In the genomic region with DNA sequence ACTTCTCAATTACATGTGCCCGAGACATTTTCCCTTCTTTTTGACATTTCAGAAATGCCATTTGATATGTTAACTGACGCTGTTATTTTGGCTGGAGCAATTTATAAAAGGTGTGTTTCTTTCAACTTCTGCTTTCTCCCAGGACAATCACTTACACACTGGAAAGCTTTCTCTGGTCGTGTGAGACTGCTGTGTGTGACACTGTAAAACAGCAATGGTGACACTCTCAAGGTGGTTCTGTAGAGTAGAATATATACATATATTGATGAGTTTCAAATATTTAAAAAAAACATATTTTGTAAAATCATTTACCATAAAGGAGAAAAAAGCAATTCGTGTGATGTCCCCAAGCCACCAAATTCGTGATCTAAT, we compare ENCODE assay signal across 15 cellular contexts.
A peak's percentile ranks its signal among the peaks of the same experiment; 100 is the strongest.
DNase-seq lines count a peak whose midpoint lies in the region; ATAC-seq, FAIRE-seq and TF ChIP-seq lines count a peak whose summit lies in the region.
"Had no signal": no experiment of that assay in that cellular context is flagged by ENCODE, and none has a peak within 500 bp of the region (broad histone marks: within the 10 kb centered on the region; RNA-seq: fewer than 3 reads in every experiment).

No MANE protein-coding gene starts in this region.

- peak overlapping the region; percentile 69 to 83 (median 82) for H3K27ac Mint-ChIP-seq in CD4-positive, CD25-positive, alpha-beta regulatory T cell

- H3K27me3 Mint-ChIP-seq in CD4-positive, CD25-positive, alpha-beta regulatory T cell = no peaks in the 10 kb centered on the region
- H3K27me3 Mint-ChIP-seq: naive thymus-derived CD4-positive, alpha-beta T cell had no signal

- no peaks in the 10 kb centered on the region for H4K20me1 ChIP-seq in K562 (replicated peaks; ENCODE audit: control insufficient read depth, insufficient read depth, low read length)

- no peaks in the 10 kb centered on the region for H3K79me2 ChIP-seq in K562 (ENCODE audit: control insufficient read depth, insufficient read depth, low read length)

- in situ Hi-C loops in K562 (cut with MboI) = no loop called here

- CTCF ChIA-PET in K562 (lab: Yijun Ruan, JAX; ENCODE audit: low intra/inter-chr PET ratio) = no interaction called here

- H3K27me3 ChIP-seq in CD4-positive, CD25-positive, alpha-beta regulatory T cell (ENCODE audit: control insufficient read depth, insufficient read depth, low read length) = no peaks in the 10 kb centered on the region
- no peaks in the 10 kb centered on the region for H3K27me3 ChIP-seq in K562 (ENCODE audit: control insufficient read depth in 2 of 2, insufficient read depth in 2 of 2, low read length in 2 of 2)
- H3K27me3 ChIP-seq in neutrophil = no peaks in the 10 kb centered on the region
- H3K27me3 ChIP-seq: tibial nerve had no signal

- peak overlapping the region; percentile 74 for H3K27ac ChIP-seq in CD4-positive, CD25-positive, alpha-beta regulatory T cell (ENCODE audit: insufficient read depth, low read length, poor library complexity, severe bottlenecking)
- H3K27ac ChIP-seq in K562 (ENCODE audit: extremely low read depth, low read depth, low read length) = no peak overlapping the region
- peak overlapping the region; percentile 56 for H3K27ac ChIP-seq in neutrophil
- H3K27ac ChIP-seq: tibial nerve had no signal

- TF ChIP-seq RAD21 in K562 (CRISPR knock-in tag; conservative IDR thresholded peaks at IDR 0.05 in 1 of 2, IDR thresholded peaks at IDR 0.05 in 1 of 2) = no peak

- POLR2A ChIA-PET in K562 (lab: Yijun Ruan, JAX) = interaction anchor here (1.1 to 1.4 kb wide), 3 partner anchors 35 to 228 kb away, joined by 3 to 4 read pairs (median 3); no protein-coding TSS in a partner anchor

- WGBS in K562 (ENCODE audit: insufficient coverage, low coverage, missing lambda C conversion rate) = 55% methylated on average over 5 of the region's 5 CpGs

- H3K4me1 Mint-ChIP-seq in CD4-positive, CD25-positive, alpha-beta regulatory T cell = peaks cover 7 to 23% (median 19%) of the 10 kb centered on the region in 4 donors

- no peak overlapping the region for H3K9ac ChIP-seq in K562 (ENCODE audit: insufficient read depth in 1 of 2, low read depth in 2 of 2, low read length in 2 of 2)

- no peaks in the 10 kb centered on the region for H3K36me3 Mint-ChIP-seq in CD4-positive, CD25-positive, alpha-beta regulatory T cell
- H3K36me3 Mint-ChIP-seq: CD14-positive monocyte; naive thymus-derived CD4-positive, alpha-beta T cell had no signal

- TF ChIP-seq EP300 in K562 (IDR thresholded peaks at IDR 0.05; ENCODE audit: low read length) = no peak

- no peak for DNase-seq in CD4-positive, CD25-positive, alpha-beta regulatory T cell
- no peak for DNase-seq in K562 (ENCODE audit: extremely low read depth in 1 of 4, low spot score in 3 of 4)
- no peak for DNase-seq in NCI-H1694 (lab: John Stamatoyannopoulos, UW)
- DNase-seq in KG1 (lab: John Stamatoyannopoulos, UW) = no peak
- DNase-seq in pons (ENCODE audit: low spot score) = no peak
- DNase-seq: caudate nucleus; DMS79 treated with DMSO at 0.1 percent for 48 hours; foreskin melanocyte; naive thymus-derived CD4-positive, alpha-beta T cell; stimulated activated CD4-positive, alpha-beta T cell treated with anti-CD3 and anti-CD28 coated beads, Interleukin-2, amount 100 ng/mL, for 48 hours had no signal

- ATAC-seq in CD4-positive, CD25-positive, alpha-beta regulatory T cell (ENCODE audit: low read depth in 2 of 2) = no peak
- ATAC-seq in GM18502 (IDR thresholded peaks at IDR 0.05; ENCODE audit: poor library complexity, unreplicated experiment) = peak; percentile 17
- no peak for ATAC-seq in K562
- ATAC-seq in HG02571 (IDR thresholded peaks at IDR 0.05; ENCODE audit: unreplicated experiment) = no peak

- no TSS peak for BruUV-seq in K562 (replicated peaks; lab: Mats Ljungman, UMichigan)

- FAIRE-seq in K562 (lab: Jason Lieb, UNC) = no peak

- H2AFZ ChIP-seq in K562 (ENCODE audit: low read depth, low read length) = no peak overlapping the region

- no peak for TF ChIP-seq POLR2A in K562 (conservative IDR thresholded peaks at IDR 0.05)

- H3K9me3 ChIP-seq in CD4-positive, CD25-positive, alpha-beta regulatory T cell (ENCODE audit: control insufficient read depth in 2 of 2, low read length in 2 of 2) = no peaks in the 10 kb centered on the region
- H3K9me3 ChIP-seq in K562 (replicated peaks; ENCODE audit: control insufficient read depth, insufficient read depth, low read depth, low read length) (no peaks in the 10 kb centered on the region), neutrophil (no peaks in the 10 kb centered on the region)
- H3K9me3 ChIP-seq: tibial nerve had no signal

- TF ChIP-seq CTCF in K562 (IDR thresholded peaks at IDR 0.05 in 2 of 3, conservative IDR thresholded peaks at IDR 0.05 in 1 of 3; ENCODE audit: insufficient read depth in 2 of 3, low read depth in 1 of 3, low read length in 3 of 3) (no peak), neutrophil (IDR thresholded peaks at IDR 0.05) (no peak)

- H3K9me1 ChIP-seq in K562 (ENCODE audit: control insufficient read depth, insufficient read depth, low read length) = no peaks in the 10 kb centered on the region

- H3K4me1 ChIP-seq in CD4-positive, CD25-positive, alpha-beta regulatory T cell (ENCODE audit: control insufficient read depth, insufficient read depth, low read length, poor library complexity, severe bottlenecking) = peaks cover 20% of the 10 kb centered on the region
- H3K4me1 ChIP-seq in K562 (replicated peaks in 1 of 2; ENCODE audit: control insufficient read depth in 2 of 2, insufficient read depth in 2 of 2, low read length in 2 of 2) = peaks cover 8 to 42% of the 10 kb centered on the region in 2 experiments; a peak in 4 of 5 replicates
- H3K4me1 ChIP-seq in neutrophil (ENCODE audit: control insufficient read depth in 1 of 2, insufficient read depth in 1 of 2, low read depth in 1 of 2, low read length in 1 of 2) = peaks cover 47 to 51% of the 10 kb centered on the region in 2 experiments

- intact Hi-C loops in K562 (cut with micrococcal nuclease) = no loop called here

- H3K4me2 ChIP-seq in K562 (ENCODE audit: insufficient read depth, low read length) = no peak overlapping the region

- no peak overlapping the region for H3K4me3 Mint-ChIP-seq in CD4-positive, CD25-positive, alpha-beta regulatory T cell

- no peak overlapping the region for H3K4me3 ChIP-seq in CD4-positive, CD25-positive, alpha-beta regulatory T cell (ENCODE audit: low read depth, low read length)
- no peak overlapping the region for H3K4me3 ChIP-seq in K562
- H3K4me3 ChIP-seq in neutrophil (ENCODE audit: low read depth in 1 of 2, low read length in 1 of 2) = no peak overlapping the region
- H3K4me3 ChIP-seq: tibial nerve had no signal

- H3K36me3 ChIP-seq in CD4-positive, CD25-positive, alpha-beta regulatory T cell (ENCODE audit: control insufficient read depth, insufficient read depth, low read length) = no peaks in the 10 kb centered on the region
- H3K36me3 ChIP-seq in K562 (ENCODE audit: control insufficient read depth, insufficient read depth, low read length) = no peaks in the 10 kb centered on the region
- H3K36me3 ChIP-seq in neutrophil = no peaks in the 10 kb centered on the region
- H3K36me3 ChIP-seq: tibial nerve had no signal

- H3K9me3 Mint-ChIP-seq in CD4-positive, CD25-positive, alpha-beta regulatory T cell = no peaks in the 10 kb centered on the region
- H3K9me3 Mint-ChIP-seq: CD14-positive monocyte; naive thymus-derived CD4-positive, alpha-beta T cell had no signal

TF ChIP-seq in K562, 482 proteins besides CTCF, POLR2A, EP300 and RAD21:
- TF ChIP-seq ZNF583 (CRISPR knock-in tag; IDR thresholded peaks at IDR 0.05) (no peak), FOXJ2 (tag; IDR thresholded peaks at IDR 0.05) (0 out of 2 replicates have a peak, but pooled peaks have one; percentile 18)
